ENCODE assay signal across 8 cellular contexts in the genomic region with DNA sequence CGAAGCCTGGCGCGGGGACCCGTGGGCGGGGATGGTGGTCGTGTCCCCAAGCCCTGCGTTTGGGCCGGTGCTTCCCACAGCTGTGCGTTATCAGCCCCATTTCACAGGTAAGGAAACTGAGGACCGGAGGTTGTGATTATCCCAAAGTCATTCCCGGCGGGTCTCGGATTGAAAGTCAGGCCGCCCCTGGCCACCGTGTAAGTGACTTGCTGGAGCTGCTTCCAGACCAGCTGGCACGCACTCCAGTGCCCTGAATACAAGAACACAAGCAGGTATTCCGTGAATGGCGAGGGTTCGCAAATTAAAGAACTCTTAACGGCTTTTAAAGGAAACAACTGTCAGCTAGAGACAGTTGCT. TPM values are rescaled to one million over a fixed set of nuclear protein-coding genes. Genes with fewer than 3 reads are reported as not detected.
A peak's percentile ranks its signal among the peaks of the same experiment; 100 is the strongest.
DNase-seq lines count a peak whose midpoint lies in the region; ATAC-seq, FAIRE-seq and TF ChIP-seq lines count a peak whose summit lies in the region.

No MANE protein-coding gene starts in this region.

- H3K23ac ChIP-seq in IMR-90 (ENCODE audit: low read depth, low read length) = peak overlapping the region; percentile 79; the same call in 1 of the 2 replicates

- peak overlapping the region; percentile 97 for H3K27ac Mint-ChIP-seq in CD8-positive, alpha-beta T cell

- H3K4me2 ChIP-seq in IMR-90 (ENCODE audit: low read depth, low read length) = peak overlapping the region; percentile 80

- intact Hi-C loops in CD8-positive, alpha-beta T cell (cut with DNase I, micrococcal nuclease) = loop anchor here (1.0 to 10.0 kb wide), 4 partner anchors 47 to 1226 kb away; a partner anchor contains a TSS
- intact Hi-C loops in IMR-90 (cut with micrococcal nuclease) (loop anchor here (1.0 to 10.0 kb wide), 3 partner anchors 124 to 336 kb away; no protein-coding TSS in a partner anchor), kidney (cut with DNase I) (no loop called here)

- no peak for TF ChIP-seq POLR2A in IMR-90 (IDR thresholded peaks at IDR 0.05; ENCODE audit: low read depth, low read length)

- BruUV-seq in IMR-90 (replicated peaks; lab: Mats Ljungman, UMichigan) = no TSS peak

- no peaks in the 10 kb centered on the region for H3K27me3 ChIP-seq in CD8-positive, alpha-beta T cell (ENCODE audit: insufficient read depth, low read length)
- no peaks in the 10 kb centered on the region for H3K27me3 ChIP-seq in IMR-90 (ENCODE audit: control insufficient read depth, insufficient read depth, low read length)

- POLR2A ChIA-PET in CD8-positive, alpha-beta T cell (lab: Charles Lee) = interaction anchor here (1.2 kb wide), 1 partner anchor 37 kb away, joined by 3 read pairs; no protein-coding TSS in a partner anchor
- POLR2A ChIA-PET in IMR-90 (lab: Charles Lee; ENCODE audit: unreplicated experiment) = no interaction called here

- H3K36me3 ChIP-seq in CD8-positive, alpha-beta T cell (ENCODE audit: insufficient read depth, low read length) = no peaks in the 10 kb centered on the region
- no peaks in the 10 kb centered on the region for H3K36me3 ChIP-seq in IMR-90 (ENCODE audit: control insufficient read depth, insufficient read depth, low read length)
- H3K36me3 ChIP-seq in kidney (ENCODE audit: control insufficient read depth in 1 of 2, insufficient read depth in 2 of 2, low read length in 2 of 2) = no peaks in the 10 kb centered on the region

- peak overlapping the region; percentile 76 to 93 for H4K8ac ChIP-seq in IMR-90 (ENCODE audit: low read depth in 2 of 2, low read length in 2 of 2)

- peak overlapping the region; percentile 96 for H2BK5ac ChIP-seq in IMR-90 (ENCODE audit: low read depth, low read length, poor library complexity, severe bottlenecking)

- peak overlapping the region; percentile 71 for H4K91ac ChIP-seq in IMR-90 (ENCODE audit: insufficient read depth, low read depth, low read length)

- 0 out of 2 replicates have a peak overlapping the region, but pooled peaks have one; percentile 6 for H2AK5ac ChIP-seq in IMR-90 (ENCODE audit: low read depth, low read length)

- peaks cover 6% of the 10 kb centered on the region; the same call in 1 of the 2 replicates for H3K9me1 ChIP-seq in IMR-90 (ENCODE audit: insufficient read depth, low read length)

- no peak for FAIRE-seq in kidney (lab: Jason Lieb, UNC)

- no peak overlapping the region for H2BK15ac ChIP-seq in IMR-90 (ENCODE audit: low read depth, low read length)

- CTCF ChIA-PET in CD8-positive, alpha-beta T cell (lab: Charles Lee) = interaction anchor here (0.7 kb wide), 1 partner anchor 507 kb away, joined by 3 read pairs; no protein-coding TSS in a partner anchor
- CTCF ChIA-PET in IMR-90 (lab: Yijun Ruan, JAX) = no interaction called here

- peak overlapping the region; percentile 91 for H3K27ac ChIP-seq in CD8-positive, alpha-beta T cell (ENCODE audit: low read depth, low read length)
- peak overlapping the region; percentile 98 for H3K27ac ChIP-seq in IMR-90 (ENCODE audit: insufficient read depth, low read length)
- H3K27ac ChIP-seq in kidney (ENCODE audit: low read depth in 2 of 2, low read length in 2 of 2) = peak overlapping the region; percentile 93 to 96

- peak overlapping the region; percentile 80 for H2AK9ac ChIP-seq in IMR-90 (replicated peaks; ENCODE audit: low read depth, low read length, poor library complexity)

- peaks cover 14% of the 10 kb centered on the region for H3K4me1 ChIP-seq in CD8-positive, alpha-beta T cell (ENCODE audit: insufficient read depth, low read length)
- H3K4me1 ChIP-seq in IMR-90 (ENCODE audit: control insufficient read depth, insufficient read depth, low read length) (no peaks in the 10 kb centered on the region), kidney (ENCODE audit: control insufficient read depth in 1 of 2, insufficient read depth in 1 of 2, low read depth in 1 of 2, low read length in 2 of 2) (peaks cover 2 to 16% of the 10 kb centered on the region in 2 donors)

- in situ Hi-C loops in IMR-90 (cut with MboI; ENCODE audit: low sequenced_read_pairs) = no loop called here
- in situ Hi-C loops in astrocyte of the spinal cord (cut with HindIII; ENCODE audit: low sequenced_read_pairs) = no loop called here

- H3K4me3 ChIP-seq in CD8-positive, alpha-beta T cell (ENCODE audit: low read depth, low read length) = peak overlapping the region; percentile 87
- peak overlapping the region; percentile 91 for H3K4me3 ChIP-seq in IMR-90 (ENCODE audit: insufficient read depth, low read depth, low read length)
- peak overlapping the region; percentile 86 for H3K4me3 ChIP-seq in astrocyte of the spinal cord (ENCODE audit: low read depth, low read length)
- H3K4me3 ChIP-seq in kidney (ENCODE audit: low read length in 2 of 2) = peak overlapping the region; percentile 65 to 94

- peak in 3 of 7 experiments; percentile 1 to 20 (median 3) for DNase-seq in CD8-positive, alpha-beta T cell
- peak; percentile 23 for DNase-seq in IMR-90
- peak; percentile 18 for DNase-seq in astrocyte of the spinal cord (ENCODE audit: low read depth, low spot score)
- no peak for DNase-seq in kidney
- peak; percentile 9 for DNase-seq in stromal cell of bone marrow (ENCODE audit: low read depth)
- no peak for DNase-seq in DMS153 (lab: John Stamatoyannopoulos, UW)
- no peak for DNase-seq in hippocampal formation (lab: John Stamatoyannopoulos, UW)

- H2BK120ac ChIP-seq in IMR-90 (ENCODE audit: low read depth, low read length) = 0 out of 2 replicates have a peak overlapping the region, but pooled peaks have one; percentile 61

- H3K4me1 Mint-ChIP-seq in CD8-positive, alpha-beta T cell (ENCODE audit: low read depth) = peaks cover 30% of the 10 kb centered on the region

- H3K9ac ChIP-seq in IMR-90 (ENCODE audit: low read depth, low read length) (peak overlapping the region; percentile 93), kidney (ENCODE audit: low read length in 2 of 2) (peak overlapping the region; percentile 88 to 97)

- H3K18ac ChIP-seq in IMR-90 (ENCODE audit: low read depth, low read length) = peak overlapping the region; percentile 30; the same call in 1 of the 2 replicates

- H3K9me3 Mint-ChIP-seq in CD8-positive, alpha-beta T cell = no peaks in the 10 kb centered on the region

- H2AFZ ChIP-seq in IMR-90 (replicated peaks; ENCODE audit: low read length, poor library complexity) = peak overlapping the region; percentile 97

- H3K56ac ChIP-seq in IMR-90 (ENCODE audit: extremely low read depth, insufficient read depth, low read length) = peak overlapping the region; percentile 22

- no peak for TF ChIP-seq RAD21 in IMR-90 (IDR thresholded peaks at IDR 0.05; ENCODE audit: low read length)

- TF ChIP-seq CTCF in CD8-positive, alpha-beta T cell (IDR thresholded peaks at IDR 0.05) = no peak
- no peak for TF ChIP-seq CTCF in IMR-90 (conservative IDR thresholded peaks at IDR 0.05; ENCODE audit: low read depth, low read length)
- no peak for TF ChIP-seq CTCF in astrocyte of the spinal cord (IDR thresholded peaks at IDR 0.05; ENCODE audit: low read depth, low read length)
- no peak for TF ChIP-seq CTCF in kidney (IDR thresholded peaks at IDR 0.05; ENCODE audit: borderline replicate concordance, extremely low read depth, insufficient read depth)

- H3K27me3 Mint-ChIP-seq in CD8-positive, alpha-beta T cell (ENCODE audit: low read depth) = no peaks in the 10 kb centered on the region

- dilution Hi-C loops in IMR-90 (cut with HindIII; ENCODE audit: low sequenced_read_pairs, unreplicated experiment) = no loop called here

- no peak for ATAC-seq in CD8-positive, alpha-beta T cell
- ATAC-seq in GM19395 (IDR thresholded peaks at IDR 0.05; ENCODE audit: unreplicated experiment) (peak; percentile 11), IMR-90 (ENCODE audit: low read depth) (no peak; the same call in 1 of the 2 replicates)

- H4K20me1 ChIP-seq in IMR-90 (ENCODE audit: insufficient read depth, low read length) = no peaks in the 10 kb centered on the region

- peaks cover 6 to 35% of the 10 kb centered on the region in 2 experiments for H3K79me1 ChIP-seq in IMR-90 (ENCODE audit: low read depth in 1 of 2, low read length in 2 of 2)

- 3% methylated on average over 13 of the region's 20 CpGs; no CpG with 5 or more reads in 1 of the 2 experiments for WGBS in IMR-90 (ENCODE audit: extremely low coverage in 2 of 2, insufficient read length in 1 of 2), 2 experiments

- peak overlapping the region; percentile 91 for H3K4me3 Mint-ChIP-seq in CD8-positive, alpha-beta T cell

- H3K4ac ChIP-seq in IMR-90 (ENCODE audit: low read depth, low read length) = peak overlapping the region; percentile 83

- no peak overlapping the region for H2BK20ac ChIP-seq in IMR-90 (ENCODE audit: low read depth, low read length)

- peak overlapping the region; percentile 68 for H4K5ac ChIP-seq in IMR-90 (ENCODE audit: low read depth, low read length)

- peak overlapping the region; percentile 84 for H3K14ac ChIP-seq in IMR-90 (replicated peaks; ENCODE audit: low read depth, low read length)

- H3K9me3 ChIP-seq in CD8-positive, alpha-beta T cell (ENCODE audit: low read length) = no peaks in the 10 kb centered on the region
- H3K9me3 ChIP-seq in IMR-90 (ENCODE audit: control insufficient read depth, insufficient read depth, low read length) (no peaks in the 10 kb centered on the region), kidney (ENCODE audit: control insufficient read depth in 1 of 2, low read length in 2 of 2) (no peaks in the 10 kb centered on the region)

- peaks cover 12% of the 10 kb centered on the region for H3K36me3 Mint-ChIP-seq in CD8-positive, alpha-beta T cell

TF ChIP-seq in IMR-90, 13 proteins besides CTCF, POLR2A, EP300 and RAD21:
- TF ChIP-seq SMC3 (IDR thresholded peaks at IDR 0.05; ENCODE audit: low read depth, low read length) (no peak), RCOR1 (IDR thresholded peaks at IDR 0.05; ENCODE audit: insufficient replicate concordance, low read length) (peak; percentile 44), CEBPB (IDR thresholded peaks at IDR 0.05; ENCODE audit: low read depth, low read length) (no peak), MAZ (IDR thresholded peaks at IDR 0.05; ENCODE audit: borderline replicate concordance, low read depth, low read length) (0 out of 2 replicates have a peak, but pooled peaks have one; percentile 4), CHD1 (IDR thresholded peaks at IDR 0.05; ENCODE audit: low read depth, low read length) (no peak)

RNA-seq across cellular contexts. Expression of a gene that starts 0.7 kb away (rescaled TPM):
- total RNA-seq in CD8-positive, alpha-beta T cell = 10 to 100 TPM; 11.6 to 14.6 TPM
- total RNA-seq in IMR-90 (2012; rRNA removed) = 21.9 and 27.8 TPM in 2 replicates
- polyA plus RNA-seq in IMR-90 (2012; rRNA removed) = 4.3 and 6.4 TPM in 2 replicates
- polyA plus RNA-seq in IMR-90 (2012; cell fraction: cytosol; rRNA removed) = 1.4 and 2.5 TPM in 2 replicates
- polyA plus RNA-seq in IMR-90 (2012; cell fraction: nucleus; rRNA removed; ENCODE audit: low replicate concordance) = 1.2 and 5.5 TPM in 2 replicates
- total RNA-seq in kidney = 31.0 TPM
- polyA plus RNA-seq in kidney (ENCODE audit: insufficient read depth, low read depth, low replicate concordance) = 9.8 TPM

RNA-seq across cellular contexts. Expression of a gene that starts 46.5 kb away (rescaled TPM):
- 10 to 100 TPM; 34.0 to 37.2 TPM for total RNA-seq in CD8-positive, alpha-beta T cell
- 13.4 and 20.8 TPM in 2 replicates for total RNA-seq in IMR-90 (2012; rRNA removed)
- polyA plus RNA-seq in IMR-90 (2012; rRNA removed) = 32.8 and 33.2 TPM in 2 replicates
- polyA plus RNA-seq in IMR-90 (2012; cell fraction: cytosol; rRNA removed) = 9.2 and 10.0 TPM in 2 replicates
- 26.8 and 70.4 TPM in 2 replicates for polyA plus RNA-seq in IMR-90 (2012; cell fraction: nucleus; rRNA removed; ENCODE audit: low replicate concordance)
- 36.4 TPM for total RNA-seq in kidney
- 36.3 TPM for polyA plus RNA-seq in kidney (ENCODE audit: insufficient read depth, low read depth, low replicate concordance)

Comparison
In these comparisons a context has a peak if more than half of its experiments do, and no peak if none do; other contexts are left out.
1. DNase-seq: peak in IMR-90 (single experiment), astrocyte of the spinal cord (single experiment) and stromal cell of bone marrow (single experiment); none in kidney (single experiment), DMS153 (single experiment) and hippocampal formation (0 of 2).
2. Peak in every context shown above with its lines, with median percentiles within 50 percentile points of each other: H3K27ac ChIP-seq and H3K4me3 ChIP-seq.